In the genomic region with DNA sequence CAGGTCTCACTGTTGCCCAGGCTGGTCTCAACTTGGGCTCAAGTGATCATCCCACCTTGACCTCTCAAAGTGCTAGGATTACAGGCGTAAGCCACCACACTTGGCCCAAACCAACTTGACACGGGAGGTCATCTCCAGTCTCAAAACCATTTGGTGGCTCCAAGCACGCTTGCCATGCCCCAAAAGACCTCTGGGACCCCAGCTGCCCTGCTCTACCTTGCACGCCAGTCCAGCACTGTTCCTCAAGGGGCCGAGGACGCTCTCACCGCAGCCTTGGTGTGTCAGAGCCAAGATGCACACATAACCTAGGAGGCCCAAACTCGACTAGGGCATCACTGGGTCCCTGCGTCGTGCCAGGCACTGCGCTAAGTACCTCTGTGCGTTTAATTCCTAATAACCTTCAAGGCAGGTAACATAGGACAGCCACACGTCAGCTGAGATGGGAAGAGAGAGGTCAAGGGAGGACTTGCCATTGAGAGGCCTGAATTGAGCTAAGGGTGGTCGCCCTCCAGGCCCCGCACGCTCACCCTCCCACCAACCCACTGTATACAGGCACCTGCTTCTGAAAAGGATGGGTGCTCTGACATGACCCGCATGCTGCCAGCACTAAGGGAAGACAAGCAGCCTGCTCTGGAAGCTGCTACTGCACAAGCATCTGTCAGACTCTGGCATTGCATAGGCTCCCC, we compare ENCODE assay signal across 8 cellular contexts. TPM values are rescaled to one million over a fixed set of nuclear protein-coding genes. Genes with fewer than 3 reads are reported as not detected.
A peak's percentile ranks its signal among the peaks of the same experiment; 100 is the strongest.
DNase-seq lines count a peak whose midpoint lies in the region; FAIRE-seq and TF ChIP-seq lines count a peak whose summit lies in the region.
"Had no signal": no experiment of that assay in that cellular context is flagged by ENCODE, and none has a peak within 500 bp of the region (broad histone marks: within the 10 kb centered on the region; RNA-seq: fewer than 3 reads in every experiment).

No MANE protein-coding gene starts in this region.

- no peaks in the 10 kb centered on the region for H3K9me3 ChIP-seq in breast epithelium
- H3K9me3 ChIP-seq in mammary epithelial cell (replicated peaks; ENCODE audit: insufficient read depth, low read length) = no peaks in the 10 kb centered on the region
- H3K9me3 ChIP-seq in astrocyte (ENCODE audit: insufficient read depth, low read depth, low read length) = no peaks in the 10 kb centered on the region
- H3K9me3 ChIP-seq in stomach smooth muscle (ENCODE audit: control insufficient read depth in 2 of 2, low read length in 2 of 2) = no peaks in the 10 kb centered on the region
- H3K9me3 ChIP-seq: SJSA1 had no signal

- WGBS in mammary epithelial cell (ENCODE audit: low coverage, missing lambda C conversion rate) = 84% methylated on average over 17 of the region's 17 CpGs

- H3K4me2 ChIP-seq in mammary epithelial cell (ENCODE audit: insufficient read depth, low read depth, low read length) = no peak overlapping the region
- no peak overlapping the region for H3K4me2 ChIP-seq in astrocyte (ENCODE audit: low read length)

- DNase-seq in breast epithelium (ENCODE audit: low spot score in 2 of 2) = no peak
- DNase-seq in mammary epithelial cell = no peak
- no peak for DNase-seq in astrocyte (ENCODE audit: low read depth)
- DNase-seq in stimulated activated CD4-positive, alpha-beta T cell treated with anti-CD3 and anti-CD28 coated beads, Interleukin-2, amount 100 ng/mL, for 24 hours = no peak
- no peak for DNase-seq in NAMALWA (ENCODE audit: low spot score)

- dilution Hi-C loops in mammary epithelial cell (cut with HindIII; ENCODE audit: low sequenced_read_pairs) = no loop called here

- H3K4me1 ChIP-seq in breast epithelium (peaks cover 7 to 8% of the 10 kb centered on the region in 2 donors), mammary epithelial cell (ENCODE audit: insufficient read depth, low read length) (peaks cover 5% of the 10 kb centered on the region), astrocyte (ENCODE audit: insufficient read depth, low read length) (peaks cover 7% of the 10 kb centered on the region), stomach smooth muscle (ENCODE audit: control insufficient read depth, insufficient read depth, low read length) (peaks cover 24% of the 10 kb centered on the region)

- H3K9ac ChIP-seq in mammary epithelial cell (ENCODE audit: insufficient read depth, low read length) = no peak overlapping the region
- no peak overlapping the region for H3K9ac ChIP-seq in astrocyte (ENCODE audit: low read length)
- H3K9ac ChIP-seq in stomach smooth muscle (ENCODE audit: low read length in 2 of 2) = no peak overlapping the region

- H3K4me1 Mint-ChIP-seq in astrocyte (ENCODE audit: low read depth, unreplicated experiment) = no peaks in the 10 kb centered on the region

- H3K27me3 ChIP-seq in breast epithelium (no peaks in the 10 kb centered on the region), mammary epithelial cell (ENCODE audit: insufficient read depth, low read length) (no peaks in the 10 kb centered on the region), astrocyte (ENCODE audit: insufficient read depth, low read length) (no peaks in the 10 kb centered on the region), stomach smooth muscle (ENCODE audit: control insufficient read depth in 1 of 2, insufficient read depth in 2 of 2, low read length in 2 of 2) (no peaks in the 10 kb centered on the region)
- H3K27me3 ChIP-seq: SJSA1 had no signal

- H3K36me3 Mint-ChIP-seq in astrocyte (ENCODE audit: low read depth, unreplicated experiment) = peaks cover 20% of the 10 kb centered on the region

- H3K27me3 Mint-ChIP-seq in astrocyte (ENCODE audit: low read depth, unreplicated experiment) = no peaks in the 10 kb centered on the region

- intact Hi-C loops in breast epithelium (cut with DNase I; ENCODE audit: low total_unique reads) = no loop called here
- intact Hi-C loops in mammary epithelial cell (cut with micrococcal nuclease) = no loop called here

- in situ Hi-C loops in mammary epithelial cell (cut with MboI; ENCODE audit: low sequenced_read_pairs in 2 of 2) = no loop called here

- FAIRE-seq in astrocyte (lab: Jason Lieb, UNC) = no peak
- FAIRE-seq: GM19239 had no signal

- H4K20me1 ChIP-seq in mammary epithelial cell (ENCODE audit: insufficient read depth, low read length) = no peaks in the 10 kb centered on the region
- H4K20me1 ChIP-seq in astrocyte (ENCODE audit: insufficient read depth, low read length) = peaks cover 52% of the 10 kb centered on the region

- H3K36me3 ChIP-seq in breast epithelium (peaks cover 22% of the 10 kb centered on the region), mammary epithelial cell (ENCODE audit: insufficient read depth, low read length) (peaks cover 21% of the 10 kb centered on the region), astrocyte (ENCODE audit: insufficient read depth, low read length) (peaks cover 31% of the 10 kb centered on the region), stomach smooth muscle (ENCODE audit: control insufficient read depth in 2 of 2, insufficient read depth in 2 of 2, low read length in 2 of 2) (peaks cover 28 to 37% of the 10 kb centered on the region in 2 donors)

- TF ChIP-seq CTCF in breast epithelium (IDR thresholded peaks at IDR 0.05) (no peak), mammary epithelial cell (conservative IDR thresholded peaks at IDR 0.05 in 1 of 2, IDR thresholded peaks at IDR 0.05 in 1 of 2; ENCODE audit: extremely low read depth in 1 of 2, insufficient read depth in 1 of 2, low read depth in 1 of 2, low read length in 2 of 2) (no peak), astrocyte (IDR thresholded peaks at IDR 0.05; ENCODE audit: insufficient read depth, low read depth, low read length) (no peak)

- H3K79me2 ChIP-seq in mammary epithelial cell (ENCODE audit: insufficient read depth, low read length) = peaks cover 4% of the 10 kb centered on the region
- no peaks in the 10 kb centered on the region for H3K79me2 ChIP-seq in astrocyte (ENCODE audit: insufficient read depth, low read length)

- TF ChIP-seq POLR2A in breast epithelium (IDR thresholded peaks at IDR 0.05) = no peak

- H2AFZ ChIP-seq in mammary epithelial cell (ENCODE audit: low read depth, low read length) = no peak overlapping the region
- no peak overlapping the region for H2AFZ ChIP-seq in astrocyte (ENCODE audit: low read depth, low read length)

- CTCF ChIA-PET in mammary epithelial cell (lab: Charles Lee; ENCODE audit: low non-redundant PET) = no interaction called here

- H3K4me3 ChIP-seq in breast epithelium (no peak overlapping the region), mammary epithelial cell (replicated peaks in 1 of 3; ENCODE audit: insufficient read depth in 1 of 3, low read depth in 2 of 3, low read length in 3 of 3) (no peak overlapping the region), astrocyte (ENCODE audit: insufficient read depth, low read depth, low read length) (no peak overlapping the region), stomach smooth muscle (ENCODE audit: low read length in 2 of 2) (no peak overlapping the region)
- H3K4me3 ChIP-seq: SJSA1 had no signal

- H3K27ac ChIP-seq in breast epithelium (peak overlapping the region; percentile 54 to 64), mammary epithelial cell (ENCODE audit: insufficient read depth, low read depth, low read length) (no peak overlapping the region), astrocyte (ENCODE audit: low read depth, low read length) (no peak overlapping the region), stomach smooth muscle (ENCODE audit: low read length) (peak overlapping the region; percentile 46)
- H3K27ac ChIP-seq: SJSA1 had no signal

- H3K4me3 Mint-ChIP-seq in astrocyte (ENCODE audit: unreplicated experiment) = no peak overlapping the region

- no TSS peak for BruUV-seq in mammary epithelial cell (replicated peaks; lab: Mats Ljungman, UMichigan)

- peaks cover 5% of the 10 kb centered on the region for H3K9me3 Mint-ChIP-seq in astrocyte (ENCODE audit: unreplicated experiment)

- H3K27ac Mint-ChIP-seq in astrocyte (ENCODE audit: unreplicated experiment) = peak overlapping the region; percentile 58

RNA-seq across cellular contexts. Expression of a gene that starts 4.6 kb away (rescaled TPM):
- 10 to 100 TPM; 12.2 to 19.3 (median 15.7) TPM for total RNA-seq in breast epithelium
- total RNA-seq in mammary epithelial cell = 10 to 100 TPM; 15.8 to 29.7 TPM
- polyA plus RNA-seq in mammary epithelial cell = 27.6 TPM
- 7.9 TPM for polyA minus RNA-seq in mammary epithelial cell
- 24.3 and 26.0 TPM in 2 replicates for total RNA-seq in astrocyte

RNA-seq across cellular contexts. Expression of a gene that starts 13.6 kb away (rescaled TPM):
- 1 to 10 TPM; 2.7 to 4.7 (median 4.3) TPM for total RNA-seq in breast epithelium
- total RNA-seq in mammary epithelial cell = under 1 TPM in 1 of 2 donors, not detected in 1; 0.66 TPM
- polyA plus RNA-seq in mammary epithelial cell = not detected
- polyA minus RNA-seq in mammary epithelial cell = not detected
- 0.19 and 1.5 TPM in 2 replicates for total RNA-seq in astrocyte
- total RNA-seq: SJSA1 had no signal

RNA-seq across cellular contexts. Expression of a gene that starts 33.8 kb away (rescaled TPM):
- total RNA-seq in breast epithelium = 100 to 1,000 TPM; 165 to 224 (median 220) TPM
- 100 to 1,000 TPM; 164 to 307 TPM for total RNA-seq in mammary epithelial cell
- 307 TPM for polyA plus RNA-seq in mammary epithelial cell
- polyA minus RNA-seq in mammary epithelial cell = 305 TPM
- 173 and 199 TPM in 2 replicates for total RNA-seq in astrocyte

RNA-seq across cellular contexts. Expression of a gene that starts 34.1 kb away (rescaled TPM):
- 10 to 100 TPM; 16.2 to 31.8 (median 28.2) TPM for total RNA-seq in breast epithelium
- total RNA-seq in mammary epithelial cell = 10 to 100 TPM; 18.0 to 25.7 TPM
- 14.1 TPM for polyA plus RNA-seq in mammary epithelial cell
- polyA minus RNA-seq in mammary epithelial cell = 5.2 TPM
- 35.6 and 39.2 TPM in 2 replicates for total RNA-seq in astrocyte

Comparison
In these comparisons a context has a peak if more than half of its experiments do, and no peak if none do; other contexts are left out.
1. H3K27ac ChIP-seq: peak in breast epithelium (2 of 2) and stomach smooth muscle (single experiment); none in mammary epithelial cell (single experiment) and astrocyte (single experiment).